In the genomic region with DNA sequence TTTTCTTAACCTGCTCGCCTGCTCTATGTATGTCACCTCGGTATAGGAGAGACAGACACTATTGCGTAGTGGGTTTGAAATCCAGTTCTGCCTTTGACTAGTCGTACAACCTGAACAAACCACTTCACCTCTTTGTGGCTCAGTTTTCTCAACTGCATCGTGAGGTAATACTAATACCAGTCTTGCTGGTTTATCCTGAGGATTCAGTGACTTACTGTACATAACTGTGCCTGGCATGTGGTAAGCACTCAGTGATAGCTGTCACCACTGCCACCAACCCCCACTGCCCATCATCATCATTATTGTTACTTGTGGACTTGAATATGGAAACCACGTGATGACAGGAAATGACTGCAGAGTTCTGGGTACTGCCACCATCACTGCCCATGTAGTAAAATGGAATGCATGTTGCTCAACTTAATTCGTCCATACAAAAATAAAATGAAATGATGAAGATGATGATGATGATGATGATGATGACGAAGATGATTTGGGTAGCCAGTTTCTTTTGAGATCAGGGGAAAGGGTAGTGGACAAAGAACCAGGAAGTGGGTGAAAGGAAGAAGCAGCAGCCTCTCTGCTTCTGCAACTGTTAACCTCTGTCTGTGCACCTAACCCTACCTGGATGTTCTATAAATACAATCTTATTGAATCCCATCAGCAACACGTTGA, we compare ENCODE assay signal across 17 cellular contexts.
"Had no signal": no experiment of that assay in that cellular context is flagged by ENCODE, and none has a peak within 500 bp of the region (broad histone marks: within the 10 kb centered on the region; RNA-seq: fewer than 3 reads in every experiment).

No MANE protein-coding gene starts in this region.

- H3K4me3 ChIP-seq: breast epithelium, dorsolateral prefrontal cortex, esophagus squamous epithelium, lung, suprapubic skin, upper lobe of left lung had no signal

- H3K27ac Mint-ChIP-seq: activated naive CD8-positive, alpha-beta T cell treated with anti-CD3 and anti-CD28 coated beads, Interleukin-2, amount 50 U/mL, for 24 hours; endodermal cell had no signal

- H3K4me3 Mint-ChIP-seq: activated naive CD8-positive, alpha-beta T cell treated with anti-CD3 and anti-CD28 coated beads, Interleukin-2, amount 50 U/mL, for 24 hours; endodermal cell had no signal

- H3K4me1 Mint-ChIP-seq: activated naive CD8-positive, alpha-beta T cell treated with anti-CD3 and anti-CD28 coated beads, Interleukin-2, amount 50 U/mL, for 24 hours had no signal

- H3K27me3 ChIP-seq: breast epithelium, dorsolateral prefrontal cortex, esophagus squamous epithelium, suprapubic skin, upper lobe of left lung had no signal

- H3K27me3 Mint-ChIP-seq: activated naive CD8-positive, alpha-beta T cell treated with anti-CD3 and anti-CD28 coated beads, Interleukin-2, amount 50 U/mL, for 24 hours had no signal

- DNase-seq: activated CD4-positive, alpha-beta T cell treated with anti-CD3 and anti-CD28 coated beads, Interleukin-2, amount 50 U/mL, for 1 hour; activated CD8-positive, alpha-beta memory T cell treated with anti-CD3 and anti-CD28 coated beads for 24 hours; activated naive CD4-positive, alpha-beta T cell treated with Interleukin-2 at 50 U/mL for 16 hours; activated naive CD8-positive, alpha-beta T cell treated with anti-CD3 and anti-CD28 coated beads, Interleukin-2, amount 50 U/mL, for 24 hours; aorta; dorsolateral prefrontal cortex; endodermal cell; esophagus squamous epithelium; kidney glomerular epithelial cell; midbrain; small intestine; stimulated activated CD4-positive, alpha-beta T cell treated with anti-CD3 and anti-CD28 coated beads, Interleukin-4, amount 100 ng/mL, for 24 hours; stimulated activated naive CD4-positive, alpha-beta T cell; upper lobe of left lung had no signal

- H3K4me1 ChIP-seq: breast epithelium, esophagus squamous epithelium, suprapubic skin had no signal

- H3K36me3 ChIP-seq: breast epithelium, esophagus squamous epithelium, suprapubic skin, upper lobe of left lung had no signal

- ATAC-seq: activated naive CD8-positive, alpha-beta T cell treated with anti-CD3 and anti-CD28 coated beads, Interleukin-2, amount 50 U/mL, for 24 hours had no signal

- H3K9me3 Mint-ChIP-seq: activated naive CD8-positive, alpha-beta T cell treated with anti-CD3 and anti-CD28 coated beads, Interleukin-2, amount 50 U/mL, for 24 hours; endodermal cell had no signal

- H3K9me3 ChIP-seq: breast epithelium, esophagus squamous epithelium, suprapubic skin, upper lobe of left lung had no signal

- H3K27ac ChIP-seq: breast epithelium, suprapubic skin had no signal
